In the genomic region with DNA sequence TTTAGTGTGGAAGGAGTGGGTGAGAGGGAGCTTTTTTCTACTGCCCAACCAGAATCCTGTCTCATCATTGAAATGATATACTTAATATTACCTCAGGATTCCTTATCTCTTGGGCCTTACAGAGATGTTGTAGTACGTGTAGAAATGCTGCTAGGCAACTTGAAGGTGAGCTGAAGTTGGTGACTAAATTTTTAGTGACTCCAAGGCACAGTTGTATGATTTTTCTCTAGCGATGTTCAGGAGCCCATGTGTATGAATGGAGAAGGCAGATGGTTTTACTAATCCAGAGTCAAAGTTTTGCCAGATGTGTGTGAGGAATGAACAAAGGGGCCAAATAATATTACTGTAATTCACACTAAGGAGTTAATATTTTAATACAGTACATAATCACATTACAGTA, we compare ENCODE assay signal across 34 cellular contexts.
"Had no signal": no experiment of that assay in that cellular context is flagged by ENCODE, and none has a peak within 500 bp of the region (broad histone marks: within the 10 kb centered on the region; RNA-seq: fewer than 3 reads in every experiment).

No MANE protein-coding gene starts in this region.

- H3K4me3 ChIP-seq: adrenal gland, body of pancreas, gastrocnemius medialis, heart left ventricle had no signal

- H3K4me1 Mint-ChIP-seq: activated B cell treated with CpG ODN at 0.5 μM for 24 hours; activated naive CD4-positive, alpha-beta T cell treated with anti-CD3 and anti-CD28 coated beads, Interleukin-2, amount 50 U/mL, for 24 hours; activated naive CD8-positive, alpha-beta T cell treated with anti-CD3 and anti-CD28 coated beads for 36 hours; activated naive CD8-positive, alpha-beta T cell treated with anti-CD3 and anti-CD28 coated beads, Interleukin-2, amount 50 U/mL, for 24 hours; activated T-helper 17 cell treated with anti-CD3 and anti-CD28 coated beads, Interleukin-2, amount 50 U/mL, for 72 hours had no signal

- H3K9me3 ChIP-seq: adrenal gland, gastrocnemius medialis had no signal

- H3K27me3 Mint-ChIP-seq: activated CD8-positive, alpha-beta T cell treated with anti-CD3 and anti-CD28 coated beads for 36 hours; activated naive CD8-positive, alpha-beta T cell treated with anti-CD3 and anti-CD28 coated beads for 36 hours; T-helper 17 cell had no signal

- H3K27ac Mint-ChIP-seq: activated B cell treated with CpG ODN at 0.5 μM for 24 hours; activated CD8-positive, alpha-beta T cell treated with anti-CD3 and anti-CD28 coated beads for 36 hours; activated naive CD4-positive, alpha-beta T cell treated with anti-CD3 and anti-CD28 coated beads for 36 hours; activated naive CD4-positive, alpha-beta T cell treated with anti-CD3 and anti-CD28 coated beads, Interleukin-2, amount 50 U/mL, for 24 hours; activated naive CD8-positive, alpha-beta T cell treated with anti-CD3 and anti-CD28 coated beads for 36 hours; activated naive CD8-positive, alpha-beta T cell treated with anti-CD3 and anti-CD28 coated beads, Interleukin-2, amount 50 U/mL, for 24 hours; activated T-helper 17 cell treated with anti-CD3 and anti-CD28 coated beads, Interleukin-2, amount 50 U/mL, for 72 hours; effector memory CD8-positive, alpha-beta T cell; T-helper 17 cell; T-helper 2 cell treated with Interferon-gamma antibody and Interleukin-4, amounts not matched to agents 5 μg/mL and 100 μg/mL, for 36 hours had no signal

- H3K36me3 ChIP-seq: adrenal gland, gastrocnemius medialis, heart left ventricle, WERI-Rb-1 had no signal

- H3K27ac ChIP-seq: adrenal gland, body of pancreas, epithelial cell of prostate, foreskin keratinocyte, gastrocnemius medialis, heart left ventricle, WERI-Rb-1 had no signal

- H3K4me3 Mint-ChIP-seq: activated B cell treated with CpG ODN at 0.5 μM for 24 hours; activated CD8-positive, alpha-beta T cell treated with anti-CD3 and anti-CD28 coated beads for 36 hours; activated naive CD4-positive, alpha-beta T cell treated with anti-CD3 and anti-CD28 coated beads for 36 hours; activated naive CD4-positive, alpha-beta T cell treated with anti-CD3 and anti-CD28 coated beads, Interleukin-2, amount 50 U/mL, for 24 hours; activated naive CD8-positive, alpha-beta T cell treated with anti-CD3 and anti-CD28 coated beads for 36 hours; activated naive CD8-positive, alpha-beta T cell treated with anti-CD3 and anti-CD28 coated beads, Interleukin-2, amount 50 U/mL, for 24 hours; activated T-cell treated with anti-CD3 and anti-CD28 coated beads, Interleukin-2, amount 50 U/mL, for 4 hours; activated T-helper 17 cell treated with anti-CD3 and anti-CD28 coated beads, Interleukin-2, amount 50 U/mL, for 72 hours; effector memory CD8-positive, alpha-beta T cell; T-helper 17 cell; T-helper 2 cell treated with Interferon-gamma antibody and Interleukin-4, amounts not matched to agents 5 μg/mL and 100 μg/mL, for 36 hours had no signal

- H3K27me3 ChIP-seq: adrenal gland, body of pancreas, foreskin keratinocyte, gastrocnemius medialis, heart left ventricle had no signal

- H3K4me1 ChIP-seq: adrenal gland, body of pancreas, gastrocnemius medialis, heart left ventricle had no signal

- ATAC-seq: activated CD4-positive, CD25-positive, alpha-beta regulatory T cell treated with anti-CD3 and anti-CD28 coated beads, Interleukin-2, amount 50 U/mL, for 24 hours; activated CD8-positive, alpha-beta T cell treated with anti-CD3 and anti-CD28 coated beads for 36 hours; activated naive CD8-positive, alpha-beta T cell treated with anti-CD3 and anti-CD28 coated beads, Interleukin-2, amount 50 U/mL, for 24 hours; activated T-cell treated with anti-CD3 and anti-CD28 coated beads, Interleukin-2, amount 50 U/mL, for 4 hours; activated T-helper 17 cell treated with anti-CD3 and anti-CD28 coated beads, Interleukin-2, amount 50 U/mL, for 72 hours; body of pancreas; effector memory CD8-positive, alpha-beta T cell; esophagus mucosa; foreskin keratinocyte; gastrocnemius medialis; heart left ventricle; T-helper 17 cell had no signal

- DNase-seq: activated B cell treated with CpG ODN at 0.5 μM for 24 hours; activated CD4-positive, alpha-beta T cell treated with anti-CD3 and anti-CD28 coated beads for 48 hours; activated CD4-positive, alpha-beta T cell treated with anti-CD3 and anti-CD28 coated beads, Interleukin-2, amount 50 U/mL, for 1 hour; activated CD4-positive, alpha-beta T cell treated with anti-CD3 and anti-CD28 coated beads, Interleukin-2, amount 50 U/mL, for 48 hours; activated CD8-positive, alpha-beta memory T cell treated with anti-CD3 and anti-CD28 coated beads for 24 hours; activated CD8-positive, alpha-beta T cell treated with anti-CD3 and anti-CD28 coated beads for 36 hours; activated effector memory CD4-positive, alpha-beta T cell treated with anti-CD3 and anti-CD28 coated beads, Interleukin-2, amount 50 U/mL, for 16 hours; activated naive CD4-positive, alpha-beta T cell treated with anti-CD3 and anti-CD28 coated beads for 36 hours; activated naive CD8-positive, alpha-beta T cell treated with anti-CD3 and anti-CD28 coated beads for 36 hours; activated naive CD8-positive, alpha-beta T cell treated with anti-CD3 and anti-CD28 coated beads, Interleukin-2, amount 50 U/mL, for 24 hours; activated T-cell treated with anti-CD3 and anti-CD28 coated beads, Interleukin-2, amount 50 U/mL, for 4 hours; adrenal gland; amygdala; aorta; body of pancreas; caudate nucleus; cortex of kidney; dermis blood vessel endothelial cell; effector CD4-positive, alpha-beta T cell; effector memory CD8-positive, alpha-beta T cell; foreskin keratinocyte; gastrocnemius medialis; glutamatergic neuron; heart left ventricle; T-helper 1 cell; T-helper 17 cell; T1000; WERI-Rb-1 had no signal
